ENCODE assay signal across 1 cellular context in the genomic region with DNA sequence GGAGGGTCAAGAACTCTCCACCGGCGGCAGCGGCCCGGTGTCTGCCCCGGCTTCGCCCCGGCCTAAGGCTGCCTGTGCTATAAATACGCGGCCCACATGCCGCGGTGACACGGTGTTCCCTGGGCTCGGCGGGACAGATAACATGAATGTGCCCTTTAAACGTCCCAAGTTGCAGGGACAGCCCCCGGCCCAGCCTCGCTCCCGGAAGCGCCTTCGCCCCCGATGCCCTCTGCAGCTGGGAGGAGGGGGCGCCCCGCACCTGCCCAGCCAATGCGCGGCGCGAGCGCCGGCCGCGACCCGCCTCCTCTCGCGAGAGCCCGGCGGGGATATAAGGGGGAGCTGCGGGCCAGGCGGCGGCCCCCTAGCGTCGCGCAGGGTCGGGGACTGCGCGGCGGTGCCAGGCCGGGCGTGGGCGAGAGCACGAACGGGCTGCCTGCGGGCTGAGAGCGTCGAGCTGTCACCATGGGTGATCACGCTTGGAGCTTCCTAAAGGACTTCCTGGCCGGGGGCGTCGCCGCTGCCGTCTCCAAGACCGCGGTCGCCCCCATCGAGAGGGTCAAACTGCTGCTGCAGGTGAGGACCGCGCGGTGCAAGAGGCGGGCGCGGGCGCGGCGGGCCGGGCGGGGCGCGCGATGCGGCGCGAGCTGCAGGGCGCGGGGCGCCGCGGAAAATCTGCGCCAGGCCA.
TF ChIP-seq lines count a peak whose summit lies in the region.

A gene (plus strand): TSS at position 356 of the 685 bp plus-strand sequence. CDS start 107 bp downstream, at position 463.

TF ChIP-seq in SK-N-SH, 30 proteins besides CTCF, POLR2A, EP300 and RAD21 (continued from another document):
- no peak for TF ChIP-seq YY1 (IDR thresholded peaks at IDR 0.05; ENCODE audit: low read depth)
- TF ChIP-seq ELF1 (IDR thresholded peaks at IDR 0.05) = peak; percentile 80
- peak; percentile 85; the same call in 1 of the 2 replicates for TF ChIP-seq TAF1 (IDR thresholded peaks at IDR 0.05; ENCODE audit: borderline replicate concordance, low read depth, low read length)
- TF ChIP-seq, protein P1, sequence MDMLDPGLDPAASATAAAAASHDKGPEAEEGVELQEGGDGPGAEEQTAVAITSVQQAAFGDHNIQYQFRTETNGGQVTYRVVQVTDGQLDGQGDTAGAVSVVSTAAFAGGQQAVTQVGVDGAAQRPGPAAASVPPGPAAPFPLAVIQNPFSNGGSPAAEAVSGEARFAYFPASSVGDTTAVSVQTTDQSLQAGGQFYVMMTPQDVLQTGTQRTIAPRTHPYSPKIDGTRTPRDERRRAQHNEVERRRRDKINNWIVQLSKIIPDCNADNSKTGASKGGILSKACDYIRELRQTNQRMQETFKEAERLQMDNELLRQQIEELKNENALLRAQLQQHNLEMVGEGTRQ (IDR thresholded peaks at IDR 0.05; ENCODE audit: borderline replicate concordance, low read depth, low read length) = no peak
- TF ChIP-seq FOXM1 (IDR thresholded peaks at IDR 0.05; ENCODE audit: low read depth) = no peak
- TF ChIP-seq, protein P2, sequence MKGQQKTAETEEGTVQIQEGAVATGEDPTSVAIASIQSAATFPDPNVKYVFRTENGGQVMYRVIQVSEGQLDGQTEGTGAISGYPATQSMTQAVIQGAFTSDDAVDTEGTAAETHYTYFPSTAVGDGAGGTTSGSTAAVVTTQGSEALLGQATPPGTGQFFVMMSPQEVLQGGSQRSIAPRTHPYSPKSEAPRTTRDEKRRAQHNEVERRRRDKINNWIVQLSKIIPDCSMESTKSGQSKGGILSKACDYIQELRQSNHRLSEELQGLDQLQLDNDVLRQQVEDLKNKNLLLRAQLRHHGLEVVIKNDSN (IDR thresholded peaks at IDR 0.05; ENCODE audit: borderline replicate concordance, low read depth) = no peak
- no peak for TF ChIP-seq GABPA (IDR thresholded peaks at IDR 0.05; ENCODE audit: low read depth)
- TF ChIP-seq RCOR1 (IDR thresholded peaks at IDR 0.05; ENCODE audit: low read length) = peak; percentile 80
- TF ChIP-seq TEAD4 (IDR thresholded peaks at IDR 0.05; ENCODE audit: borderline replicate concordance, insufficient read depth) = no peak
- peak; percentile 96 for TF ChIP-seq SIN3A (IDR thresholded peaks at IDR 0.05; ENCODE audit: borderline replicate concordance, low read depth, low read length)
- TF ChIP-seq RXRA (IDR thresholded peaks at IDR 0.05; ENCODE audit: borderline replicate concordance, low read depth) = no peak
- TF ChIP-seq FOSL2 (IDR thresholded peaks at IDR 0.05; ENCODE audit: borderline replicate concordance, low read depth) = no peak
- no peak; the same call in 1 of the 2 replicates for TF ChIP-seq TCF12 (IDR thresholded peaks at IDR 0.05)
- TF ChIP-seq, protein P3, sequence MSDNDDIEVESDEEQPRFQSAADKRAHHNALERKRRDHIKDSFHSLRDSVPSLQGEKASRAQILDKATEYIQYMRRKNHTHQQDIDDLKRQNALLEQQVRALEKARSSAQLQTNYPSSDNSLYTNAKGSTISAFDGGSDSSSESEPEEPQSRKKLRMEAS (IDR thresholded peaks at IDR 0.05; ENCODE audit: low read depth) = peak; percentile 81
- TF ChIP-seq RFX5 (IDR thresholded peaks at IDR 0.05; ENCODE audit: low read length) = no peak
- no peak for TF ChIP-seq SMC3 (IDR thresholded peaks at IDR 0.05; ENCODE audit: low read depth, low read length)
- TF ChIP-seq CHD2 (IDR thresholded peaks at IDR 0.05; ENCODE audit: low read length, partially characterized antibody) = peak; percentile 100
- no peak for TF ChIP-seq EZH2phosphoT487 (IDR thresholded peaks at IDR 0.05; ENCODE audit: borderline replicate concordance, low read depth)
- peak; percentile 85 for TF ChIP-seq MXI1 (IDR thresholded peaks at IDR 0.05; ENCODE audit: low read depth, low read length)
- TF ChIP-seq, protein P4, sequence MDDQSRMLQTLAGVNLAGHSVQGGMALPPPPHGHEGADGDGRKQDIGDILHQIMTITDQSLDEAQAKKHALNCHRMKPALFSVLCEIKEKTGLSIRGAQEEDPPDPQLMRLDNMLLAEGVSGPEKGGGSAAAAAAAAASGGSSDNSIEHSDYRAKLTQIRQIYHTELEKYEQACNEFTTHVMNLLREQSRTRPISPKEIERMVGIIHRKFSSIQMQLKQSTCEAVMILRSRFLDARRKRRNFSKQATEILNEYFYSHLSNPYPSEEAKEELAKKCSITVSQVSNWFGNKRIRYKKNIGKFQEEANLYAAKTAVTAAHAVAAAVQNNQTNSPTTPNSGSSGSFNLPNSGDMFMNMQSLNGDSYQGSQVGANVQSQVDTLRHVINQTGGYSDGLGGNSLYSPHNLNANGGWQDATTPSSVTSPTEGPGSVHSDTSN (IDR thresholded peaks at IDR 0.05) = 0 out of 2 replicates have a peak, but pooled peaks have one; percentile 1
- TF ChIP-seq, protein P5, sequence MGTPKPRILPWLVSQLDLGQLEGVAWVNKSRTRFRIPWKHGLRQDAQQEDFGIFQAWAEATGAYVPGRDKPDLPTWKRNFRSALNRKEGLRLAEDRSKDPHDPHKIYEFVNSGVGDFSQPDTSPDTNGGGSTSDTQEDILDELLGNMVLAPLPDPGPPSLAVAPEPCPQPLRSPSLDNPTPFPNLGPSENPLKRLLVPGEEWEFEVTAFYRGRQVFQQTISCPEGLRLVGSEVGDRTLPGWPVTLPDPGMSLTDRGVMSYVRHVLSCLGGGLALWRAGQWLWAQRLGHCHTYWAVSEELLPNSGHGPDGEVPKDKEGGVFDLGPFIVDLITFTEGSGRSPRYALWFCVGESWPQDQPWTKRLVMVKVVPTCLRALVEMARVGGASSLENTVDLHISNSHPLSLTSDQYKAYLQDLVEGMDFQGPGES (IDR thresholded peaks at IDR 0.05; ENCODE audit: low read depth, low read length) = peak; percentile 25; the same call in 1 of the 2 replicates
TF ChIP-seq in SK-N-SH: peak in this region for 12.
